In the genomic region with DNA sequence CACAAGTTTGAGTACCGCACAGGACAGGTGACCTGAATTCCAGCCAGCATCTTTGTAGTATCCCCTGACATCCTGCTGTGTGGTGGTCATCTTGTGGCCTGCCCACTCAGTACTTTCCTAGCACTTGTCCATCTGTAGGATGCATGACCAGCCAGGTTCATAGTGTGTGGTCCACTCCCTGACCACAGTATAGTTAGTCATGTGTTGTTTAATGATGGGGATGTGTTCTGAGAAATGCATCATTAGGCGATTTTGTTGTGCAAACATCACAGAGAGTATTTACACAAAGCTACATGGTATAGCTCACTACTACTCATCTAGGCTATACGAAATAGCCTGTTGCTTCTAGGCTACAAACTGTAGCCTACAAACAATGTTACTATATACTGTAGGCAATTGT, we compare ENCODE assay signal across 21 cellular contexts. TPM values are rescaled to one million over a fixed set of nuclear protein-coding genes. Genes with fewer than 3 reads are reported as not detected.
DNase-seq lines count a peak whose midpoint lies in the region; ATAC-seq, FAIRE-seq and TF ChIP-seq lines count a peak whose summit lies in the region.
"Had no signal": no experiment of that assay in that cellular context is flagged by ENCODE, and none has a peak within 500 bp of the region (broad histone marks: within the 10 kb centered on the region; RNA-seq: fewer than 3 reads in every experiment).

No MANE protein-coding gene starts in this region.

- H3K36me3 ChIP-seq in HEK293 (ENCODE audit: control insufficient read depth in 2 of 2, insufficient read depth in 1 of 2, low read length in 2 of 2) (no peaks in the 10 kb centered on the region), Panc1 (ENCODE audit: control insufficient read depth, insufficient read depth, low read length) (no peaks in the 10 kb centered on the region), bronchial epithelial cell (ENCODE audit: control insufficient read depth, insufficient read depth, low read length) (no peaks in the 10 kb centered on the region)
- H3K36me3 ChIP-seq: SJCRH30 had no signal

- in situ Hi-C loops in Panc1 (cut with HindIII; ENCODE audit: low pct_unique_long_range_greater_than_20kb, low sequenced_read_pairs) = no loop called here

- no peak for TF ChIP-seq CTCF in HEK293 (tag by site-specific recombination; IDR thresholded peaks at IDR 0.05)
- TF ChIP-seq CTCF in Panc1 (IDR thresholded peaks at IDR 0.05) = no peak
- TF ChIP-seq CTCF in bronchial epithelial cell (IDR thresholded peaks at IDR 0.05; ENCODE audit: insufficient read depth, low read length, severe bottlenecking) = no peak

- H3K9me3 ChIP-seq in HEK293 (ENCODE audit: control insufficient read depth, insufficient read depth, low read depth, low read length) = no peaks in the 10 kb centered on the region
- H3K9me3 ChIP-seq in Panc1 (ENCODE audit: control insufficient read depth, insufficient read depth, low read depth, low read length) = no peaks in the 10 kb centered on the region
- H3K9me3 ChIP-seq: SJCRH30 had no signal

- H3K27me3 ChIP-seq in Panc1 (ENCODE audit: control insufficient read depth, insufficient read depth, low read length) (no peaks in the 10 kb centered on the region), bronchial epithelial cell (ENCODE audit: control insufficient read depth, insufficient read depth, low read length) (no peaks in the 10 kb centered on the region)
- H3K27me3 ChIP-seq: SJCRH30 had no signal

- DNase-seq in Panc1 (ENCODE audit: low read depth, low spot score) (peak; percentile 18), bronchial epithelial cell (ENCODE audit: low read depth) (peak; percentile 15), renal cortical epithelial cell (ENCODE audit: low read depth) (peak; percentile 19), LoVo (ENCODE audit: low spot score) (no peak), NAMALWA (ENCODE audit: low spot score) (no peak)
- no peak for DNase-seq in central memory CD4-positive, alpha-beta T cell
- DNase-seq: COR-L47, DMS 273 treated with DMSO at 0.1 percent for 48 hours, GF-D8, KBM-7, MV-4-11, NCI-H187 treated with DMSO at 0.1 percent for 48 hours, NCI-H2227 treated with DMSO at 0.1 percent for 48 hours, NCI-H524 treated with DMSO at 0.1 percent for 48 hours, OCI-M1, SJCRH30, T-helper 17 cell had no signal

- POLR2A ChIA-PET in HEK293 (lab: Yijun Ruan, JAX) = no interaction called here
- POLR2A ChIA-PET in Panc1 (lab: Charles Lee) = no interaction called here

- no peaks in the 10 kb centered on the region for H3K4me1 ChIP-seq in HEK293 (ENCODE audit: control insufficient read depth, insufficient read depth, low read length)
- H3K4me1 ChIP-seq in Panc1 (ENCODE audit: control insufficient read depth, insufficient read depth, low read length) = no peaks in the 10 kb centered on the region
- H3K4me1 ChIP-seq: SJCRH30 had no signal

- intact Hi-C loops in Panc1 (cut with micrococcal nuclease; ENCODE audit: unreplicated experiment) = no loop called here

- H3K4me3 ChIP-seq in HEK293 (ENCODE audit: low read depth, low read length) = no peak overlapping the region
- no peak overlapping the region for H3K4me3 ChIP-seq in Panc1 (ENCODE audit: low read depth in 2 of 2, low read length in 2 of 2)
- H3K4me3 ChIP-seq in bronchial epithelial cell (ENCODE audit: low read depth, low read length) = no peak overlapping the region
- H3K4me3 ChIP-seq: GM23338, SJCRH30 had no signal

- CTCF ChIA-PET in HEK293 (lab: Yijun Ruan, JAX) = interaction anchor here (0.6 to 1.9 kb wide), 3 partner anchors 12 to 216 kb away, joined by 3 to 5 read pairs (median 4); no protein-coding TSS in a partner anchor
- CTCF ChIA-PET in Panc1 (lab: Charles Lee) = interaction anchor here (0.6 kb wide), 1 partner anchor 324 kb away, joined by 3 read pairs; no protein-coding TSS in a partner anchor

- BruUV-seq in Panc1 (replicated peaks; lab: Mats Ljungman, UMichigan) = no TSS peak

- no peak for FAIRE-seq in bronchial epithelial cell (lab: Jason Lieb, UNC)

- H3K27ac ChIP-seq in HEK293 (ENCODE audit: extremely low read depth, low read depth, low read length) (no peak overlapping the region), Panc1 (ENCODE audit: low read length) (no peak overlapping the region)
- H3K27ac ChIP-seq: RWPE1, SJCRH30 had no signal

- peak; percentile 57 for ATAC-seq in Panc1
- no peak for ATAC-seq in SK-N-SH treated with all-trans-retinoic acid at 6 μM for 48 hours
- ATAC-seq: GM23338, T-helper 17 cell had no signal

TF ChIP-seq in HEK293, 187 proteins besides CTCF, POLR2A, EP300 and RAD21:
- TF ChIP-seq BCL11A (tag by site-specific recombination; IDR thresholded peaks at IDR 0.05; ENCODE audit: low read depth) = no peak
- TF ChIP-seq SCRT2 (tag by site-specific recombination; IDR thresholded peaks at IDR 0.05) = peak; percentile 42; the same call in 1 of the 2 replicates

TF ChIP-seq in SK-N-SH treated with all-trans-retinoic acid at 6 μM for 48 hours, 23 proteins besides CTCF, POLR2A, EP300 and RAD21:
- TF ChIP-seq GLIS3 (CRISPR knock-in tag; IDR thresholded peaks at IDR 0.05) (no peak), ZFP3 (CRISPR knock-in tag; IDR thresholded peaks at IDR 0.05) (no peak), SNAI2 (CRISPR knock-in tag; IDR thresholded peaks at IDR 0.05) (no peak), OSR1 (CRISPR knock-in tag; IDR thresholded peaks at IDR 0.05) (no peak), BACH2 (CRISPR knock-in tag; IDR thresholded peaks at IDR 0.05; ENCODE audit: borderline replicate concordance) (no peak), TOX (CRISPR knock-in tag; IDR thresholded peaks at IDR 0.05; ENCODE audit: borderline replicate concordance) (no peak), ZFP30 (CRISPR knock-in tag; IDR thresholded peaks at IDR 0.05) (no peak), ISL1 (CRISPR knock-in tag; IDR thresholded peaks at IDR 0.05) (no peak), ARNTL (CRISPR knock-in tag; IDR thresholded peaks at IDR 0.05; ENCODE audit: borderline replicate concordance, low read depth) (no peak)
- TF ChIP-seq, protein P1, sequence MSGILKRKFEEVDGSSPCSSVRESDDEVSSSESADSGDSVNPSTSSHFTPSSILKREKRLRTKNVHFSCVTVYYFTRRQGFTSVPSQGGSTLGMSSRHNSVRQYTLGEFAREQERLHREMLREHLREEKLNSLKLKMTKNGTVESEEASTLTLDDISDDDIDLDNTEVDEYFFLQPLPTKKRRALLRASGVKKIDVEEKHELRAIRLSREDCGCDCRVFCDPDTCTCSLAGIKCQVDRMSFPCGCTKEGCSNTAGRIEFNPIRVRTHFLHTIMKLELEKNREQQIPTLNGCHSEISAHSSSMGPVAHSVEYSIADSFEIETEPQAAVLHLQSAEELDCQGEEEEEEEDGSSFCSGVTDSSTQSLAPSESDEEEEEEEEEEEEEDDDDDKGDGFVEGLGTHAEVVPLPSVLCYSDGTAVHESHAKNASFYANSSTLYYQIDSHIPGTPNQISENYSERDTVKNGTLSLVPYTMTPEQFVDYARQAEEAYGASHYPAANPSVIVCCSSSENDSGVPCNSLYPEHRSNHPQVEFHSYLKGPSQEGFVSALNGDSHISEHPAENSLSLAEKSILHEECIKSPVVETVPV (CRISPR knock-in tag; IDR thresholded peaks at IDR 0.05) = no peak

RNA-seq across cellular contexts. Expression of a gene that starts 16.9 kb away (rescaled TPM):
- 33.7 TPM for total RNA-seq in Panc1 (2021; ENCODE audit: unreplicated experiment)
- 29.8 TPM for polyA plus RNA-seq in Panc1 (2012; ENCODE audit: insufficient read length)
- not detected in 2 replicates for total RNA-seq in bronchial epithelial cell
- 0.05 TPM in 1 of 2 replicates, not detected in the other for total RNA-seq in renal cortical epithelial cell

RNA-seq across cellular contexts. Expression of a gene that starts 33.2 kb away (rescaled TPM):
- total RNA-seq in Panc1 (2021; ENCODE audit: unreplicated experiment) (38.6 TPM), bronchial epithelial cell (0.26 and 0.51 TPM in 2 replicates), renal cortical epithelial cell (0.60 and 5.7 TPM in 2 replicates)
- polyA plus RNA-seq in Panc1 (2012; ENCODE audit: insufficient read length) = 12.6 TPM

RNA-seq across cellular contexts. Expression of a gene that starts 49.4 kb away (rescaled TPM):
- total RNA-seq in Panc1 (2021; ENCODE audit: unreplicated experiment) = 11.1 TPM
- polyA plus RNA-seq in Panc1 (2012; ENCODE audit: insufficient read length) = 8.9 TPM
- 4.2 and 5.9 TPM in 2 replicates for total RNA-seq in bronchial epithelial cell
- total RNA-seq in renal cortical epithelial cell = 8.7 and 11.9 TPM in 2 replicates

Comparison
In these comparisons a context has a peak if more than half of its experiments do, and no peak if none do; other contexts are left out.
1. DNase-seq: peak in Panc1 (single experiment), bronchial epithelial cell (single experiment) and renal cortical epithelial cell (single experiment); none in central memory CD4-positive, alpha-beta T cell (single experiment), LoVo (single experiment) and NAMALWA (single experiment).
2. RNA of a gene that starts 16.9 kb away (total RNA-seq): 33.7 TPM in Panc1 (single experiment); 0.05 TPM in renal cortical epithelial cell and not detected in bronchial epithelial cell; every median in the first group is over 10 times any median in the second.